In the genomic region with DNA sequence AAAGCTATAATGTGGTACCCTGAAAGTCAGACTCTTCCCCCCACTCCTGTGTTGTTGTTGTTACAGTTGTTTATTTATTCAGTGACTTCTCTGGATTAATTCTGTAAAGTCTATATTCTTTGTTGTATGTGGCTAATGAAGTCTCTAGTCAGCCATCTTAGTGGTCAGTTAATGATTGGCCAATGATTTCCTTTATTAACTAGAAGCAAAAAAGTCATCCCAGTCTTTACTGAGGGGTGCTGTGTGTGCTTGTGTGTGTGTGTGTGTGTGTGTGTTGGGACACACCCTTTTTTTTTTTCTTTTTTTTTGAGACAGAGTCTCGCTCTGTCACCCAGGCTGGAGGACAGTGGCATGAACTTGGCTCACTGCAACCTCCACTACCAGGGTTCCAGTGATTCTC, we compare ENCODE assay signal across 20 cellular contexts. TPM values are rescaled to one million over a fixed set of nuclear protein-coding genes. Genes with fewer than 3 reads are reported as not detected.
DNase-seq lines count a peak whose midpoint lies in the region; ATAC-seq and TF ChIP-seq lines count a peak whose summit lies in the region.
"Had no signal": no experiment of that assay in that cellular context is flagged by ENCODE, and none has a peak within 500 bp of the region (broad histone marks: within the 10 kb centered on the region; RNA-seq: fewer than 3 reads in every experiment).

No MANE protein-coding gene starts in this region.

- no peaks in the 10 kb centered on the region for H3K79me2 ChIP-seq in HCT116 (ENCODE audit: insufficient read depth, low read length)
- H3K79me2 ChIP-seq in trophoblast cell (ENCODE audit: control insufficient read depth, insufficient read depth, low read length, poor library complexity), result no peaks in the 10 kb centered on the region

- no peak overlapping the region for H4K8ac ChIP-seq in trophoblast cell (ENCODE audit: low read depth, low read length)

- H3K27ac ChIP-seq in HCT116 (ENCODE audit: low read depth, low read length) (no peak overlapping the region), trophoblast cell (ENCODE audit: low read depth, low read length) (no peak overlapping the region), aorta (ENCODE audit: low read depth in 1 of 2, low read length in 2 of 2) (no peak overlapping the region)
- H3K27ac ChIP-seq: 22Rv1; BLaER1 treated with 17β-estradiol and CSF1 and Interleukin-3, amounts not matched to agents 10 nM and 100 nM had no signal

- H3K23ac ChIP-seq in trophoblast cell (ENCODE audit: low read length), result no peak overlapping the region

- H3K9me3 ChIP-seq in HCT116 (ENCODE audit: control insufficient read depth in 1 of 2, insufficient read depth in 1 of 2, low read depth in 1 of 2, low read length in 2 of 2), result peaks cover 6 to 7% of the 10 kb centered on the region in 2 experiments; a peak in 3 of 4 replicates
- H3K9me3 ChIP-seq in trophoblast cell (ENCODE audit: insufficient read depth, low read depth, low read length), result peaks cover 2% of the 10 kb centered on the region
- H3K9me3 ChIP-seq in aorta (ENCODE audit: control insufficient read depth, low read length), result peaks cover 7% of the 10 kb centered on the region
- H3K9me3 ChIP-seq: BE2C had no signal

- no peak for TF ChIP-seq POLR2A in HCT116 (IDR thresholded peaks at IDR 0.05; ENCODE audit: borderline replicate concordance, extremely low read depth, insufficient read depth, insufficient read length)

- TF ChIP-seq CTCF in HCT116 (IDR thresholded peaks at IDR 0.05 in 2 of 3, conservative IDR thresholded peaks at IDR 0.05 in 1 of 3; ENCODE audit: borderline replicate concordance in 1 of 3, insufficient read depth in 1 of 3, low read depth in 2 of 3, low read length in 2 of 3) (no peak), GM10266 (IDR thresholded peaks at IDR 0.05; ENCODE audit: control insufficient read depth, insufficient read depth, low read depth, missing control alignments) (no peak)

- peaks cover 0 to 4% of the 10 kb centered on the region in 2 experiments; a peak in 1 of 4 replicates for H3K4me1 ChIP-seq in HCT116 (ENCODE audit: control insufficient read depth in 1 of 2, insufficient read depth in 2 of 2, low read length in 2 of 2)
- H3K4me1 ChIP-seq in trophoblast cell (ENCODE audit: control insufficient read depth in 1 of 2, insufficient read depth in 2 of 2, low read length in 2 of 2), result peaks cover 0 to 2% of the 10 kb centered on the region in 2 experiments
- no peaks in the 10 kb centered on the region for H3K4me1 ChIP-seq in aorta (ENCODE audit: control insufficient read depth in 1 of 2, insufficient read depth in 2 of 2, low read length in 2 of 2)
- H3K4me1 ChIP-seq: BE2C; BLaER1 treated with 17β-estradiol and CSF1 and Interleukin-3, amounts not matched to agents 10 nM and 100 nM had no signal

- H3K36me3 ChIP-seq in HCT116 (ENCODE audit: control insufficient read depth in 1 of 2, insufficient read depth in 2 of 2, low read length in 2 of 2) (no peaks in the 10 kb centered on the region), trophoblast cell (ENCODE audit: control insufficient read depth in 1 of 2, insufficient read depth in 2 of 2, low read length in 2 of 2) (no peaks in the 10 kb centered on the region), aorta (ENCODE audit: control insufficient read depth in 1 of 2, insufficient read depth in 2 of 2, low read length in 1 of 2) (no peaks in the 10 kb centered on the region)
- H3K36me3 ChIP-seq: BE2C; BLaER1 treated with 17β-estradiol and CSF1 and Interleukin-3, amounts not matched to agents 10 nM and 100 nM had no signal

- CTCF ChIA-PET in HCT116 (lab: Charles Lee), result no interaction called here

- RAD21 ChIA-PET in HCT116 (lab: Charles Lee; ENCODE audit: low non-redundant PET in 1 of 2, low total read pairs in 2 of 2, uncharacterized antibody in 2 of 2, unreplicated experiment in 2 of 2), result no interaction called here

- peaks cover 11% of the 10 kb centered on the region for H3K79me1 ChIP-seq in trophoblast cell (ENCODE audit: low read length)

- H2BK12ac ChIP-seq in trophoblast cell (ENCODE audit: low read length), result peak overlapping the region; percentile 28

- no peak overlapping the region for H4K12ac ChIP-seq in trophoblast cell (ENCODE audit: low read depth, low read length)

- H3K9ac ChIP-seq in HCT116 (ENCODE audit: low read length) (no peak overlapping the region), trophoblast cell (ENCODE audit: low read length) (no peak overlapping the region)
- H3K9ac ChIP-seq: BLaER1 treated with 17β-estradiol and CSF1 and Interleukin-3, amounts not matched to agents 10 nM and 100 nM had no signal

- H3K14ac ChIP-seq in trophoblast cell (ENCODE audit: low read length), result no peak overlapping the region

- no peak overlapping the region for H2BK120ac ChIP-seq in trophoblast cell (ENCODE audit: insufficient read depth, low read length, poor library complexity)

- peak; percentile 33 for DNase-seq in ACHN
- no peak for DNase-seq in HCT116 (ENCODE audit: low read depth, low spot score)
- peak; percentile 29 for DNase-seq in glomerular visceral epithelial cell (ENCODE audit: extremely low spot score)
- no peak for DNase-seq in trophoblast cell
- no peak for DNase-seq in GM10266 (ENCODE audit: extremely low spot score)
- DNase-seq in superior temporal gyrus (ENCODE audit: extremely low spot score), result no peak
- DNase-seq in aorta, result no peak
- DNase-seq in GM19240 (ENCODE audit: insufficient read length, low spot score), result no peak
- DNase-seq: AML-193; BE2C; CD4-positive, alpha-beta memory T cell; COR-L47; DMS153; DND-41; H9; HFFc6 had no signal

- H3K9me2 ChIP-seq in HCT116 (ENCODE audit: insufficient read depth), result no peaks in the 10 kb centered on the region

- H4K20me1 ChIP-seq in HCT116 (ENCODE audit: insufficient read depth), result no peaks in the 10 kb centered on the region
- H4K20me1 ChIP-seq: BLaER1 treated with 17β-estradiol and CSF1 and Interleukin-3, amounts not matched to agents 10 nM and 100 nM had no signal

- H4K91ac ChIP-seq in trophoblast cell (ENCODE audit: low read depth, low read length), result no peak overlapping the region

- TF ChIP-seq RAD21 in HCT116 (IDR thresholded peaks at IDR 0.05; ENCODE audit: low read depth), result no peak

- no peak overlapping the region for H3K4ac ChIP-seq in trophoblast cell (ENCODE audit: low read depth, low read length)

- H2BK5ac ChIP-seq in trophoblast cell (ENCODE audit: low read depth, low read length, poor library complexity), result no peak overlapping the region

- no peak overlapping the region for H3K4me3 ChIP-seq in HCT116 (replicated peaks in 1 of 2; ENCODE audit: low read depth in 1 of 2, low read length in 2 of 2)
- H3K4me3 ChIP-seq in trophoblast cell (ENCODE audit: low read depth, low read length), result no peak overlapping the region
- no peak overlapping the region for H3K4me3 ChIP-seq in aorta (ENCODE audit: low read length in 2 of 2)
- H3K4me3 ChIP-seq: BLaER1 treated with 17β-estradiol and CSF1 and Interleukin-3, amounts not matched to agents 10 nM and 100 nM; GM12878; GM23338 had no signal

- no peak overlapping the region for H3K18ac ChIP-seq in trophoblast cell (ENCODE audit: low read length)

- intact Hi-C loops in HCT116 (cut with micrococcal nuclease) (no loop called here), aorta (cut with DNase I) (no loop called here)

- WGBS in trophoblast cell (ENCODE audit: extremely low coverage, insufficient coverage, insufficient read length), result no CpG with 5 or more reads among the region's 1 CpG
- 93 to 100% methylated on average over 1 of the region's 1 CpG for WGBS in aorta, 2 donors

- ATAC-seq in HCT116, result no peak
- ATAC-seq in aorta (ENCODE audit: low FRiP score), result no peak
- ATAC-seq: GM12878, GM23338 had no signal

- in situ Hi-C loops in ACHN (cut with HindIII; ENCODE audit: low pct_ligation_motif_present, low pct_unique_long_range_greater_than_20kb, low sequenced_read_pairs), result no loop called here

- no peaks in the 10 kb centered on the region for H3K27me3 ChIP-seq in HCT116 (ENCODE audit: insufficient read depth, low read length)
- no peaks in the 10 kb centered on the region for H3K27me3 ChIP-seq in trophoblast cell (ENCODE audit: insufficient read depth, low read length)
- H3K27me3 ChIP-seq in aorta (ENCODE audit: control insufficient read depth in 1 of 2, insufficient read depth in 2 of 2, low read length in 1 of 2), result no peaks in the 10 kb centered on the region
- H3K27me3 ChIP-seq: BE2C; BLaER1 treated with 17β-estradiol and CSF1 and Interleukin-3, amounts not matched to agents 10 nM and 100 nM had no signal

- H2AFZ ChIP-seq in HCT116 (ENCODE audit: low read depth, low read length, poor library complexity, severe bottlenecking) (peak overlapping the region; percentile 5), trophoblast cell (ENCODE audit: insufficient read depth, low read length, poor library complexity) (no peak overlapping the region)
- H2AFZ ChIP-seq: GM23338 had no signal

- POLR2A ChIA-PET in HCT116 (lab: Charles Lee), result no interaction called here

- no TSS peak for BruUV-seq in HCT116 (replicated peaks; lab: Mats Ljungman, UMichigan)

- H2AK5ac ChIP-seq in trophoblast cell (ENCODE audit: low read length), result no peak overlapping the region

- H3K4me2 ChIP-seq in HCT116 (ENCODE audit: low read length), result no peak overlapping the region
- no peak overlapping the region for H3K4me2 ChIP-seq in trophoblast cell (ENCODE audit: low read length)
- H3K4me2 ChIP-seq: BLaER1 treated with 17β-estradiol and CSF1 and Interleukin-3, amounts not matched to agents 10 nM and 100 nM; GM23338 had no signal

TF ChIP-seq in HCT116, 20 proteins besides CTCF, POLR2A, EP300 and RAD21:
- TF ChIP-seq EGR1 (IDR thresholded peaks at IDR 0.05; ENCODE audit: low read depth) (no peak), SIN3A (IDR thresholded peaks at IDR 0.05; ENCODE audit: low read depth) (no peak), JUND (IDR thresholded peaks at IDR 0.05) (no peak), SP1 (IDR thresholded peaks at IDR 0.05; ENCODE audit: low read depth) (no peak), ELF1 (IDR thresholded peaks at IDR 0.05; ENCODE audit: borderline replicate concordance, low read depth) (no peak), CBX3 (IDR thresholded peaks at IDR 0.05; ENCODE audit: low read depth) (no peak), YY1 (IDR thresholded peaks at IDR 0.05; ENCODE audit: extremely low read depth, insufficient replicate concordance, low read depth, low read length) (no peak), CEBPB (IDR thresholded peaks at IDR 0.05; ENCODE audit: low read depth) (no peak), EZH2 (IDR thresholded peaks at IDR 0.05) (no peak)

RNA-seq across cellular contexts. Expression of a gene that starts 37.3 kb away (rescaled TPM):
- total RNA-seq in HCT116 (2021; ENCODE audit: unreplicated experiment), result 13.9 TPM
- polyA plus RNA-seq in HCT116 (2012), result 16.9 and 18.1 TPM in 2 replicates
- 23.9 and 24.7 TPM in 2 replicates for polyA plus RNA-seq in trophoblast cell (2013)
- 10 to 100 TPM; 38.0 to 63.3 TPM for total RNA-seq in aorta
- polyA plus RNA-seq in aorta, result 100 to 1,000 TPM in 1 of 2 donors, 10 to 100 TPM in 1; 63.9 to 190 TPM

RNA-seq across cellular contexts. Expression of a gene that starts 39.6 kb away (rescaled TPM):
- total RNA-seq in HCT116 (2021; ENCODE audit: unreplicated experiment) (224 TPM), aorta (10 to 100 TPM; 59.6 to 86.2 TPM)
- 217 and 285 TPM in 2 replicates for polyA plus RNA-seq in HCT116 (2012)
- 205 TPM in 2 replicates for polyA plus RNA-seq in trophoblast cell (2013)
- 10 to 100 TPM; 11.6 to 21.7 TPM for polyA plus RNA-seq in aorta
- total RNA-seq: CD4-positive, alpha-beta memory T cell had no signal
- polyA plus RNA-seq: CD4-positive, alpha-beta memory T cell had no signal

Comparison
In these comparisons a context has a peak if more than half of its experiments do, and no peak if none do; other contexts are left out.
1. DNase-seq: peak in ACHN (single experiment) and glomerular visceral epithelial cell (single experiment); none in HCT116 (single experiment), trophoblast cell (0 of 2), GM10266 (single experiment), superior temporal gyrus (single experiment), aorta (0 of 2) and GM19240 (single experiment).